8 cellular contexts compared by ENCODE assay signal in the genomic region with DNA sequence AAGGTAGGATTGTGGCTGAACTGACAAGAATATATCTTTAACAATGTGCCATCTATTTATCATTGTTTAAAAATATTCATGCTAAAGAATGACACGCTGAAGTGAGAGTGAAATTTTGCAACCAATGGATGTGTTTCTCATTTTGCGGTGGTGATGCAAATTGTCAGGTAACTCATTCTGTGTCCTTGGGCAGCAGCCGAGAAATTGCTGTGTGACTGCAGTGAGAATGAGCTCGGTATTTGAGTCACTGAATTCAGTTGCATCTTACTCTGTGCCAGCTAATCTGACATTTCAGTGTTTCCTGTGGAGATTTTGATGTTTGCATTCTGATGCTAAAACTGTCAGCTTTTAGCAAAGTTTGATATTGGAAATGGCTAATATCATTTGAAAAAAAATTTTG. TPM values are rescaled to one million over a fixed set of nuclear protein-coding genes. Genes with fewer than 3 reads are reported as not detected.
DNase-seq lines count a peak whose midpoint lies in the region; ATAC-seq lines count a peak whose summit lies in the region.

No MANE protein-coding gene starts in this region.

- ATAC-seq in GM19372 (IDR thresholded peaks at IDR 0.05; ENCODE audit: low read depth, unreplicated experiment): peak; percentile 86
- ATAC-seq in HG03064 (IDR thresholded peaks at IDR 0.05; ENCODE audit: low read depth, unreplicated experiment): peak; percentile 83
- ATAC-seq in left colon: no peak

- intact Hi-C loops in left colon (cut with DNase I, micrococcal nuclease): no loop called here

- peak; percentile 26 for DNase-seq in activated CD8-positive, alpha-beta memory T cell treated with anti-CD3 and anti-CD28 coated beads, Interleukin-2, amount 50 U/mL, for 24 hours (ENCODE audit: extremely low read depth)
- DNase-seq in stimulated activated CD4-positive, alpha-beta T cell treated with anti-CD3 and anti-CD28 coated beads, Interleukin-4, amount 100 ng/mL, for 48 hours (ENCODE audit: low read depth in 2 of 2): peak; percentile 23 to 44
- no peak for DNase-seq in hippocampal formation (lab: John Stamatoyannopoulos, UW)
- DNase-seq in LoVo (ENCODE audit: low spot score): no peak
- no peak for DNase-seq in left colon
- DNase-seq in HPDE6-E6E7 (ENCODE audit: extremely low spot score): no peak

RNA-seq across cellular contexts. Expression of a gene that starts 28.1 kb away (rescaled TPM):
- total RNA-seq in left colon: 1 to 10 TPM; 4.7 to 5.4 TPM

Comparison
In these comparisons a context has a peak if more than half of its experiments do, and no peak if none do; other contexts are left out.
1. DNase-seq: peak in activated CD8-positive, alpha-beta memory T cell treated with anti-CD3 and anti-CD28 coated beads, Interleukin-2, amount 50 U/mL, for 24 hours (single experiment) and stimulated activated CD4-positive, alpha-beta T cell treated with anti-CD3 and anti-CD28 coated beads, Interleukin-4, amount 100 ng/mL, for 48 hours (2 of 2); none in hippocampal formation (0 of 2), LoVo (single experiment), left colon (0 of 2) and HPDE6-E6E7 (single experiment).